In genomic region chr1:28208818-28209441, GRCh38 we compare ENCODE assay signal across 8 cellular contexts. TPM values are rescaled to one million over a fixed set of nuclear protein-coding genes. Genes with fewer than 3 reads are reported as not detected.
DNase-seq lines count a peak whose midpoint lies in the region; ATAC-seq, FAIRE-seq and TF ChIP-seq lines count a peak whose summit lies in the region.

No MANE protein-coding gene starts in this region.

- H3K9me3 ChIP-seq in T-helper 17 cell (ENCODE audit: control insufficient read depth, low read length, poor library complexity, severe bottlenecking) = no peaks in the 10 kb centered on the region
- H3K9me3 ChIP-seq in K562 (replicated peaks; ENCODE audit: control insufficient read depth, insufficient read depth, low read depth, low read length) = no peaks in the 10 kb centered on the region
- no peaks in the 10 kb centered on the region for H3K9me3 ChIP-seq in spleen

- peak; percentile 92 for FAIRE-seq in G401.6 (lab: Jason Lieb, UNC)
- peak; percentile 88 for FAIRE-seq in K562 (lab: Jason Lieb, UNC)

- no peak overlapping the region for H3K4me3 ChIP-seq in K562
- no peak overlapping the region for H3K4me3 ChIP-seq in spleen

- DNase-seq in MV-4-11 (lab: John Stamatoyannopoulos, UW) = peak; percentile 52
- DNase-seq in T-helper 17 cell = peak in 2 of 3 donors; percentile 30 to 49
- DNase-seq in K562 (ENCODE audit: extremely low read depth in 1 of 4, low spot score in 3 of 4) = peak; percentile 49 to 75 (median 62)
- DNase-seq in hypothalamus (lab: John Stamatoyannopoulos, UW) = peak in 34 of 51 donors; percentile 2 to 75 (median 31)
- peak; percentile 82 for DNase-seq in spleen
- DNase-seq in retina = no peak
- no peak for DNase-seq in NCI-H1048 (lab: John Stamatoyannopoulos, UW)

- H3K27ac ChIP-seq in K562 (ENCODE audit: extremely low read depth, low read depth, low read length) = 0 out of 3 replicates have a peak overlapping the region, but pooled peaks have one; percentile 5
- H3K27ac ChIP-seq in spleen = peak overlapping the region in 1 of 8 donors; percentile 32

- H3K27ac Mint-ChIP-seq in T-helper 17 cell = no peak overlapping the region

- H2AFZ ChIP-seq in K562 (ENCODE audit: low read depth, low read length) = no peak overlapping the region

- peak; percentile 91 to 97 for TF ChIP-seq RAD21 in K562 (CRISPR knock-in tag; conservative IDR thresholded peaks at IDR 0.05 in 1 of 2, IDR thresholded peaks at IDR 0.05 in 1 of 2)

- H3K27me3 Mint-ChIP-seq in T-helper 17 cell = no peaks in the 10 kb centered on the region

- H3K27me3 ChIP-seq in K562 (ENCODE audit: control insufficient read depth in 2 of 2, insufficient read depth in 2 of 2, low read length in 2 of 2) (no peaks in the 10 kb centered on the region), spleen (replicated peaks in 1 of 7) (no peaks in the 10 kb centered on the region)

- no peak overlapping the region for H3K4me2 ChIP-seq in K562 (ENCODE audit: insufficient read depth, low read length)

- intact Hi-C loops in K562 (cut with micrococcal nuclease) = loop anchor here (1.0 kb wide), 2 partner anchors 118 to 351 kb away; no protein-coding TSS in a partner anchor
- intact Hi-C loops in spleen (cut with DNase I; ENCODE audit: low total_unique reads) = loop anchor here (2.0 to 10.0 kb wide), 2 partner anchors 120 to 354 kb away; partner anchors contain the start of gene EYA3

- no peak overlapping the region for H3K4me3 Mint-ChIP-seq in T-helper 17 cell

- H3K9ac ChIP-seq in K562 (ENCODE audit: insufficient read depth in 1 of 2, low read depth in 2 of 2, low read length in 2 of 2) = no peak overlapping the region

- TF ChIP-seq CTCF in K562 (IDR thresholded peaks at IDR 0.05 in 2 of 3, conservative IDR thresholded peaks at IDR 0.05 in 1 of 3; ENCODE audit: insufficient read depth in 2 of 3, low read depth in 1 of 3, low read length in 3 of 3) = peak; percentile 77 to 93 (median 80)
- TF ChIP-seq CTCF in spleen (IDR thresholded peaks at IDR 0.05 in 8 of 11, conservative IDR thresholded peaks at IDR 0.05 in 3 of 11) = peak; percentile 54 to 79 (median 72)

- H3K9me1 ChIP-seq in K562 (ENCODE audit: control insufficient read depth, insufficient read depth, low read length) = no peaks in the 10 kb centered on the region

- H3K36me3 Mint-ChIP-seq in T-helper 17 cell (ENCODE audit: low read depth) = peaks cover 2% of the 10 kb centered on the region

- TF ChIP-seq EP300 in K562 (IDR thresholded peaks at IDR 0.05; ENCODE audit: low read length) = no peak

- in situ Hi-C loops in K562 (cut with MboI) = no loop called here

- H3K4me1 ChIP-seq in K562 (replicated peaks in 1 of 2; ENCODE audit: control insufficient read depth in 2 of 2, insufficient read depth in 2 of 2, low read length in 2 of 2) = peaks cover 0 to 2% of the 10 kb centered on the region in 2 experiments; a peak in 1 of 5 replicates
- peaks cover 0 to 11% (median 5%) of the 10 kb centered on the region in 6 donors for H3K4me1 ChIP-seq in spleen

- H4K20me1 ChIP-seq in K562 (replicated peaks; ENCODE audit: control insufficient read depth, insufficient read depth, low read length) = no peaks in the 10 kb centered on the region

- BruUV-seq in K562 (replicated peaks; lab: Mats Ljungman, UMichigan) = TSS peak; percentile 19

- peaks cover 5% of the 10 kb centered on the region for H3K4me1 Mint-ChIP-seq in T-helper 17 cell

- peaks cover 19% of the 10 kb centered on the region for H3K79me2 ChIP-seq in K562 (ENCODE audit: control insufficient read depth, insufficient read depth, low read length)

- no peak for TF ChIP-seq POLR2A in K562 (conservative IDR thresholded peaks at IDR 0.05)
- TF ChIP-seq POLR2A in spleen (IDR thresholded peaks at IDR 0.05) = no peak

- POLR2A ChIA-PET in K562 (lab: Yijun Ruan, JAX) = interaction anchor here (0.6 to 2.8 kb wide), 11 partner anchors 9 to 594 kb away, joined by 3 to 13 read pairs (median 4); partner anchors contain the start of gene EYA3

- ATAC-seq in T-helper 17 cell (peak; percentile 92), K562 (peak; percentile 98)

- 53% methylated on average over 4 of the region's 4 CpGs for WGBS in K562 (ENCODE audit: insufficient coverage, low coverage, missing lambda C conversion rate)
- 32 to 51% (median 43%) methylated on average over 4 of the region's 4 CpGs for WGBS in spleen, 5 donors

- H3K36me3 ChIP-seq in K562 (ENCODE audit: control insufficient read depth, insufficient read depth, low read length) = peaks cover 93% of the 10 kb centered on the region
- peaks cover 2 to 99% (median 70%) of the 10 kb centered on the region in 6 donors for H3K36me3 ChIP-seq in spleen

- CTCF ChIA-PET in K562 (lab: Yijun Ruan, JAX; ENCODE audit: low intra/inter-chr PET ratio) = interaction anchor here (1.2 to 4.0 kb wide), 3 partner anchors 118 to 173 kb away, joined by 3 to 81 read pairs (median 3); partner anchors contain the start of gene EYA3

RNA-seq across cellular contexts. Expression of gene DNAJC8, which starts 23.9 kb away (rescaled TPM):
- 10 to 100 TPM; 52.1 to 58.4 TPM for total RNA-seq in T-helper 17 cell
- total RNA-seq in K562 (2011; cell fraction: chromatin; rRNA removed; ENCODE audit: low replicate concordance) = 32.8 and 70.6 TPM in 2 replicates
- total RNA-seq in K562 (2011; cell fraction: nucleolus; rRNA removed) = 23.7 and 23.8 TPM in 2 replicates
- total RNA-seq in K562 (2011; cell fraction: nucleoplasm; rRNA removed) = 45.8 and 58.7 TPM in 2 replicates
- total RNA-seq in K562 (2014; rRNA removed) = 132 and 186 TPM in 2 replicates
- 209 and 236 TPM in 2 replicates for total RNA-seq in K562 (2014; rRNA removed; fragmentation: Illumina TruSeq; extraction: Trizol)
- 220 and 230 TPM in 2 replicates for total RNA-seq in K562 (2015; rRNA removed; fragmentation: Illumina TruSeq; extraction: Trizol)
- total RNA-seq in K562 (2021) = 143 and 153 TPM in 2 replicates
- 150 and 176 TPM in 2 replicates for polyA plus RNA-seq in K562 (2011; rRNA removed)
- 82.1 and 115 TPM in 2 replicates for polyA plus RNA-seq in K562 (2011; cell fraction: cytosol; rRNA removed)
- 52.7 and 76.2 TPM in 2 replicates for polyA plus RNA-seq in K562 (2011; cell fraction: nucleus; rRNA removed)
- polyA plus RNA-seq in K562 (2012) = 151 and 153 TPM in 2 replicates
- 279 and 343 TPM in 2 replicates for polyA plus RNA-seq in K562 (2014; fragmentation: Illumina TruSeq; extraction: Trizol)
- 100 to 1,000 TPM; 264 to 508 TPM for polyA plus RNA-seq in K562 (2014; fragmentation: Nextera tagmentation; extraction: Ambion mirVana)
- 180 and 202 TPM in 2 replicates for polyA plus RNA-seq in K562 (2014; rRNA removed)
- 63.9 and 71.8 TPM in 2 replicates for polyA minus RNA-seq in K562 (2011; rRNA and poly(A)+ RNA removed)
- 25.2 and 30.5 TPM in 2 replicates for polyA minus RNA-seq in K562 (2011; cell fraction: cytosol; rRNA and poly(A)+ RNA removed)
- 11.4 and 23.2 TPM in 2 replicates for polyA minus RNA-seq in K562 (2011; cell fraction: nucleus; rRNA and poly(A)+ RNA removed)
- 10 to 100 TPM; 52.0 to 71.0 (median 60.8) TPM for total RNA-seq in spleen
- polyA plus RNA-seq in spleen = 10 to 100 TPM; 63.8 to 95.9 (median 92.8) TPM

RNA-seq across cellular contexts. Expression of gene ATP5IF1, which starts 27.0 kb away (rescaled TPM):
- 10 to 100 TPM; 75.6 to 83.7 TPM for total RNA-seq in T-helper 17 cell
- total RNA-seq in K562 (2011; cell fraction: chromatin; rRNA removed; ENCODE audit: low replicate concordance) = 48.2 and 59.7 TPM in 2 replicates
- 75.0 and 82.2 TPM in 2 replicates for total RNA-seq in K562 (2011; cell fraction: nucleolus; rRNA removed)
- 110 and 124 TPM in 2 replicates for total RNA-seq in K562 (2011; cell fraction: nucleoplasm; rRNA removed)
- 1,281 and 1,288 TPM in 2 replicates for total RNA-seq in K562 (2014; rRNA removed)
- 303 and 353 TPM in 2 replicates for total RNA-seq in K562 (2014; rRNA removed; fragmentation: Illumina TruSeq; extraction: Trizol)
- 425 and 445 TPM in 2 replicates for total RNA-seq in K562 (2015; rRNA removed; fragmentation: Illumina TruSeq; extraction: Trizol)
- 380 and 403 TPM in 2 replicates for total RNA-seq in K562 (2021)
- polyA plus RNA-seq in K562 (2011; rRNA removed) = 343 and 388 TPM in 2 replicates
- 299 and 407 TPM in 2 replicates for polyA plus RNA-seq in K562 (2011; cell fraction: cytosol; rRNA removed)
- 273 and 321 TPM in 2 replicates for polyA plus RNA-seq in K562 (2011; cell fraction: nucleus; rRNA removed)
- 405 and 915 TPM in 2 replicates for polyA plus RNA-seq in K562 (2012)
- 338 and 607 TPM in 2 replicates for polyA plus RNA-seq in K562 (2014; fragmentation: Illumina TruSeq; extraction: Trizol)
- 100 to 1,000 TPM; 292 to 545 TPM for polyA plus RNA-seq in K562 (2014; fragmentation: Nextera tagmentation; extraction: Ambion mirVana)
- polyA plus RNA-seq in K562 (2014; rRNA removed) = 1,422 and 1,500 TPM in 2 replicates
- 92.2 and 94.1 TPM in 2 replicates for polyA minus RNA-seq in K562 (2011; rRNA and poly(A)+ RNA removed)
- polyA minus RNA-seq in K562 (2011; cell fraction: cytosol; rRNA and poly(A)+ RNA removed) = 78.4 and 106 TPM in 2 replicates
- polyA minus RNA-seq in K562 (2011; cell fraction: nucleus; rRNA and poly(A)+ RNA removed) = 40.0 and 57.4 TPM in 2 replicates
- total RNA-seq in spleen = 100 to 1,000 TPM in 3 of 7 donors, 10 to 100 TPM in 4; 75.4 to 231 (median 97.1) TPM
- polyA plus RNA-seq in spleen = 100 to 1,000 TPM; 340 to 411 (median 378) TPM

RNA-seq across cellular contexts. Expression of gene PTAFR, which starts 32.4 kb away (rescaled TPM):
- 1 to 10 TPM; 2.4 to 2.9 TPM for total RNA-seq in T-helper 17 cell
- 0.56 and 1.2 TPM in 2 replicates for total RNA-seq in K562 (2011; cell fraction: chromatin; rRNA removed; ENCODE audit: low replicate concordance)
- total RNA-seq in K562 (2011; cell fraction: nucleolus; rRNA removed) = 0.50 and 0.53 TPM in 2 replicates
- 0.46 and 0.66 TPM in 2 replicates for total RNA-seq in K562 (2011; cell fraction: nucleoplasm; rRNA removed)
- 0.20 TPM in 1 of 2 replicates, not detected in the other for total RNA-seq in K562 (2014; rRNA removed)
- total RNA-seq in K562 (2014; rRNA removed; fragmentation: Illumina TruSeq; extraction: Trizol) = 0.22 and 0.25 TPM in 2 replicates
- total RNA-seq in K562 (2015; rRNA removed; fragmentation: Illumina TruSeq; extraction: Trizol) = 0.30 and 0.36 TPM in 2 replicates
- 0.36 and 0.55 TPM in 2 replicates for total RNA-seq in K562 (2021)
- polyA plus RNA-seq in K562 (2011; rRNA removed) = 0.43 and 0.45 TPM in 2 replicates
- 0.83 and 1.4 TPM in 2 replicates for polyA plus RNA-seq in K562 (2011; cell fraction: cytosol; rRNA removed)
- 0.18 and 0.40 TPM in 2 replicates for polyA plus RNA-seq in K562 (2011; cell fraction: nucleus; rRNA removed)
- 0.31 and 0.51 TPM in 2 replicates for polyA plus RNA-seq in K562 (2012)
- polyA plus RNA-seq in K562 (2014; fragmentation: Illumina TruSeq; extraction: Trizol) = 0.26 and 0.33 TPM in 2 replicates
- polyA plus RNA-seq in K562 (2014; fragmentation: Nextera tagmentation; extraction: Ambion mirVana) = under 1 TPM; 0.15 to 0.48 TPM
- polyA plus RNA-seq in K562 (2014; rRNA removed) = 0.32 and 0.52 TPM in 2 replicates
- 0.48 and 0.67 TPM in 2 replicates for polyA minus RNA-seq in K562 (2011; rRNA and poly(A)+ RNA removed)
- not detected in 2 replicates for polyA minus RNA-seq in K562 (2011; cell fraction: cytosol; rRNA and poly(A)+ RNA removed)
- 0.13 and 0.22 TPM in 2 replicates for polyA minus RNA-seq in K562 (2011; cell fraction: nucleus; rRNA and poly(A)+ RNA removed)
- total RNA-seq in spleen = 10 to 100 TPM; 13.8 to 32.2 (median 28.2) TPM
- 1 to 10 TPM; 5.0 to 7.5 (median 5.7) TPM for polyA plus RNA-seq in spleen

RNA-seq across cellular contexts. Expression of gene SESN2, which starts 50.4 kb away (rescaled TPM):
- 10 to 100 TPM; 16.6 to 35.3 TPM for total RNA-seq in T-helper 17 cell
- 14.6 and 34.6 TPM in 2 replicates for total RNA-seq in K562 (2011; cell fraction: chromatin; rRNA removed; ENCODE audit: low replicate concordance)
- total RNA-seq in K562 (2011; cell fraction: nucleolus; rRNA removed) = 26.1 and 26.2 TPM in 2 replicates
- 23.4 and 26.2 TPM in 2 replicates for total RNA-seq in K562 (2011; cell fraction: nucleoplasm; rRNA removed)
- total RNA-seq in K562 (2014; rRNA removed) = 54.4 and 55.3 TPM in 2 replicates
- 16.8 and 16.9 TPM in 2 replicates for total RNA-seq in K562 (2014; rRNA removed; fragmentation: Illumina TruSeq; extraction: Trizol)
- total RNA-seq in K562 (2015; rRNA removed; fragmentation: Illumina TruSeq; extraction: Trizol) = 9.4 and 10.0 TPM in 2 replicates
- total RNA-seq in K562 (2021) = 61.1 and 71.3 TPM in 2 replicates
- 15.4 and 34.4 TPM in 2 replicates for polyA plus RNA-seq in K562 (2011; rRNA removed)
- 28.3 and 29.9 TPM in 2 replicates for polyA plus RNA-seq in K562 (2011; cell fraction: cytosol; rRNA removed)
- polyA plus RNA-seq in K562 (2011; cell fraction: nucleus; rRNA removed) = 26.7 and 31.1 TPM in 2 replicates
- 24.3 and 118 TPM in 2 replicates for polyA plus RNA-seq in K562 (2012)
- polyA plus RNA-seq in K562 (2014; fragmentation: Illumina TruSeq; extraction: Trizol) = 47.6 and 61.0 TPM in 2 replicates
- polyA plus RNA-seq in K562 (2014; fragmentation: Nextera tagmentation; extraction: Ambion mirVana) = 1 to 10 TPM; 3.7 to 5.4 TPM
- polyA plus RNA-seq in K562 (2014; rRNA removed) = 40.8 and 47.3 TPM in 2 replicates
- polyA minus RNA-seq in K562 (2011; rRNA and poly(A)+ RNA removed) = 13.4 and 14.9 TPM in 2 replicates
- polyA minus RNA-seq in K562 (2011; cell fraction: cytosol; rRNA and poly(A)+ RNA removed) = 15.4 and 28.6 TPM in 2 replicates
- 6.6 and 11.0 TPM in 2 replicates for polyA minus RNA-seq in K562 (2011; cell fraction: nucleus; rRNA and poly(A)+ RNA removed)
- 10 to 100 TPM in 2 of 7 donors, 1 to 10 TPM in 5; 7.4 to 16.7 (median 8.6) TPM for total RNA-seq in spleen
- 1 to 10 TPM; 2.4 to 5.0 (median 3.3) TPM for polyA plus RNA-seq in spleen

Comparison
In these comparisons a context has a peak if more than half of its experiments do, and no peak if none do; other contexts are left out.
1. DNase-seq: peak in MV-4-11 (single experiment), T-helper 17 cell (2 of 3), K562 (4 of 4), hypothalamus (34 of 51) and spleen (single experiment); none in retina (single experiment) and NCI-H1048 (single experiment).